1 cellular context compared by ENCODE assay signal in the genomic region with DNA sequence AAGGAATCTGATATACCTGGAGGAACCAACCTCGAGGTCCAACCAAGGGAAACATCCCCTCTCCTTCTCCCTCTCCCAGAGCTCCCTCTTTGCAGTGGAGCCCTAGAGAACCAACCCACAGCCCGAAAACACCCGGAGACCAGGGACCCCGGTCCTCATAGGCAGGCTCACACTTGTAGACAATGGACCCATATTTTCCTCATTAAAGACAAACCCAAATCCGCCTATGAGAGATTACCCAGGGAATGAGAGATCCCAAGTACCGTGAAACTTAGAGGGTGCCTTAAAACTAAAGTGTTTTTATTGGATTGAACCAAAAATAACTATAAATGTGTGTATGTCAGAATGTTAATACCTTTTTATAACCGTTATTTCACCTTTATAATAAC.
TF ChIP-seq lines count a peak whose summit lies in the region.

No MANE protein-coding gene starts in this region.

TF ChIP-seq in H1, 55 proteins besides CTCF, POLR2A, EP300 and RAD21:
- TF ChIP-seq HDAC6 (IDR thresholded peaks at IDR 0.05; ENCODE audit: low read depth, low read length), result no peak
- TF ChIP-seq KDM1A (IDR thresholded peaks at IDR 0.05; ENCODE audit: borderline replicate concordance, low read length), result no peak
- TF ChIP-seq CEBPB (IDR thresholded peaks at IDR 0.05; ENCODE audit: low read depth, low read length), result no peak
